In the genomic region with DNA sequence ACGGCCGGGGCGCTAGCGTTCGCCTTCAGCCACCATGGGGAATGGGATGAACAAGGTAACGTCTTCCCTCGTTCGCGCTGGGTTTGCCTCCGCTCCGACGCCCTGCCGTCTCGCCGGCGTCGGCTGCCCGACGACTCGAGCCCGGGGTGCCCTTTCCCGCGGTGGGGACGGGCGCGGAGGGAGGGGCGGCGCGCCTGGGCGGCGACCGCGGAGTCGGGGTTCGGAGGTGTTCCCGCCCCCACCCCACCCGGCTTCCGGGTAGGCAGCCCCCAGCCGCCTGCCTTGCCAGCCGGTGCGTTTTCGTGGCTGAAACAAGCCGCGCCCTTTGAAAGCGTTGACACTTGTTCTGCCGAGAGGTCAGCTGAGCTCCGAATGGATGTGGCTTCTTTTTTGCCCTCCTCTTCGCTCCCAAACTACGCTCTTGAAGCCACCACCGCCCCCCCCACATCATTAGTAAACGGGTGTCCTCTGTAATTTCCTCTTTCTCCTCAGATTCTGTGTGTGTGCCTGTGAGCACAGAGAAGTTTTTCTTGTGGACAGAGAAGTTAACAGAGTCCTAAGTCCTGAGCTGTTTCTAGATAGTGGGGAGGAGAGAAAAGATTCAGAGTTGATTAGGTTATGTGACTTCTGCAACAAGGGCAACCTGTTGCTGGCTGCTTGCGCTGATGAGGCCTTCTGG, we compare ENCODE assay signal across 1 cellular context.
TF ChIP-seq lines count a peak whose summit lies in the region.

No MANE protein-coding gene starts in this region.

TF ChIP-seq in HepG2, 621 proteins besides CTCF, POLR2A, EP300 and RAD21 (continued from another document and continues in another):
- TF ChIP-seq ZNF232 (CRISPR knock-in tag; IDR thresholded peaks at IDR 0.05; ENCODE audit: borderline replicate concordance) (peak; percentile 30; the same call in 1 of the 2 replicates), SIX1 (CRISPR knock-in tag; IDR thresholded peaks at IDR 0.05; ENCODE audit: borderline replicate concordance) (no peak), ZNF251 (CRISPR knock-in tag; IDR thresholded peaks at IDR 0.05) (no peak), BCL6 (CRISPR knock-in tag; IDR thresholded peaks at IDR 0.05) (0 out of 2 replicates have a peak, but pooled peaks have one; percentile 11), ZNF773 (CRISPR knock-in tag; IDR thresholded peaks at IDR 0.05; ENCODE audit: borderline replicate concordance) (0 out of 2 replicates have a peak, but pooled peaks have one; percentile 6), TMF1 (CRISPR knock-in tag; IDR thresholded peaks at IDR 0.05; ENCODE audit: low read depth) (no peak), NR1H2 (CRISPR knock-in tag; IDR thresholded peaks at IDR 0.05; ENCODE audit: borderline replicate concordance, low read depth) (no peak), ZSCAN31 (CRISPR knock-in tag; IDR thresholded peaks at IDR 0.05; ENCODE audit: low read depth) (peak; percentile 27; the same call in 1 of the 2 replicates), KDM5A (IDR thresholded peaks at IDR 0.05; ENCODE audit: borderline replicate concordance, low read length) (no peak), CBX1 (IDR thresholded peaks at IDR 0.05; ENCODE audit: low read depth) (no peak), CBFB (CRISPR knock-in tag; IDR thresholded peaks at IDR 0.05) (no peak), ZNF382 (CRISPR knock-in tag; IDR thresholded peaks at IDR 0.05; ENCODE audit: borderline replicate concordance) (no peak), ZNF761 (CRISPR knock-in tag; conservative IDR thresholded peaks at IDR 0.05) (no peak), ZNF263 (CRISPR knock-in tag; IDR thresholded peaks at IDR 0.05) (peak; percentile 14; the same call in 1 of the 2 replicates), ZC3H13 (CRISPR knock-in tag; IDR thresholded peaks at IDR 0.05) (peak; percentile 93; the same call in 1 of the 2 replicates), TP53 (CRISPR knock-in tag; conservative IDR thresholded peaks at IDR 0.05) (no peak), ZFP90 (CRISPR knock-in tag; IDR thresholded peaks at IDR 0.05; ENCODE audit: borderline replicate concordance) (peak; percentile 60; the same call in 1 of the 2 replicates), SYNCRIP (IDR thresholded peaks at IDR 0.05; ENCODE audit: insufficient read depth, low read depth, low read length) (no peak), ZNF776 (CRISPR knock-in tag; IDR thresholded peaks at IDR 0.05) (no peak; the same call in 1 of the 2 replicates), MTF1 (CRISPR knock-in tag; IDR thresholded peaks at IDR 0.05) (no peak), CHD4 (IDR thresholded peaks at IDR 0.05; ENCODE audit: borderline replicate concordance, low read length) (no peak), KMT2B (CRISPR knock-in tag; IDR thresholded peaks at IDR 0.05) (no peak; the same call in 1 of the 2 replicates), ETV5 (CRISPR knock-in tag; IDR thresholded peaks at IDR 0.05; ENCODE audit: borderline replicate concordance) (peak; percentile 61; the same call in 1 of the 2 replicates), RFXANK (CRISPR knock-in tag; IDR thresholded peaks at IDR 0.05) (no peak), MATR3 (CRISPR knock-in tag; IDR thresholded peaks at IDR 0.05) (no peak), ZNF33B (CRISPR knock-in tag; IDR thresholded peaks at IDR 0.05) (peak; percentile 90; the same call in 1 of the 2 replicates), ZSCAN25 (CRISPR knock-in tag; IDR thresholded peaks at IDR 0.05) (peak; percentile 90)
- TF ChIP-seq, protein P1, sequence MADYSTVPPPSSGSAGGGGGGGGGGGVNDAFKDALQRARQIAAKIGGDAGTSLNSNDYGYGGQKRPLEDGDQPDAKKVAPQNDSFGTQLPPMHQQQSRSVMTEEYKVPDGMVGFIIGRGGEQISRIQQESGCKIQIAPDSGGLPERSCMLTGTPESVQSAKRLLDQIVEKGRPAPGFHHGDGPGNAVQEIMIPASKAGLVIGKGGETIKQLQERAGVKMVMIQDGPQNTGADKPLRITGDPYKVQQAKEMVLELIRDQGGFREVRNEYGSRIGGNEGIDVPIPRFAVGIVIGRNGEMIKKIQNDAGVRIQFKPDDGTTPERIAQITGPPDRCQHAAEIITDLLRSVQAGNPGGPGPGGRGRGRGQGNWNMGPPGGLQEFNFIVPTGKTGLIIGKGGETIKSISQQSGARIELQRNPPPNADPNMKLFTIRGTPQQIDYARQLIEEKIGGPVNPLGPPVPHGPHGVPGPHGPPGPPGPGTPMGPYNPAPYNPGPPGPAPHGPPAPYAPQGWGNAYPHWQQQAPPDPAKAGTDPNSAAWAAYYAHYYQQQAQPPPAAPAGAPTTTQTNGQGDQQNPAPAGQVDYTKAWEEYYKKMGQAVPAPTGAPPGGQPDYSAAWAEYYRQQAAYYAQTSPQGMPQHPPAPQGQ (CRISPR knock-in tag; IDR thresholded peaks at IDR 0.05; ENCODE audit: borderline replicate concordance) = no peak
- TF ChIP-seq, protein P2, sequence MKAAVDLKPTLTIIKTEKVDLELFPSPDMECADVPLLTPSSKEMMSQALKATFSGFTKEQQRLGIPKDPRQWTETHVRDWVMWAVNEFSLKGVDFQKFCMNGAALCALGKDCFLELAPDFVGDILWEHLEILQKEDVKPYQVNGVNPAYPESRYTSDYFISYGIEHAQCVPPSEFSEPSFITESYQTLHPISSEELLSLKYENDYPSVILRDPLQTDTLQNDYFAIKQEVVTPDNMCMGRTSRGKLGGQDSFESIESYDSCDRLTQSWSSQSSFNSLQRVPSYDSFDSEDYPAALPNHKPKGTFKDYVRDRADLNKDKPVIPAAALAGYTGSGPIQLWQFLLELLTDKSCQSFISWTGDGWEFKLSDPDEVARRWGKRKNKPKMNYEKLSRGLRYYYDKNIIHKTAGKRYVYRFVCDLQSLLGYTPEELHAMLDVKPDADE (CRISPR knock-in tag; IDR thresholded peaks at IDR 0.05) = peak; percentile 86; the same call in 1 of the 2 replicates
- TF ChIP-seq, protein P3, sequence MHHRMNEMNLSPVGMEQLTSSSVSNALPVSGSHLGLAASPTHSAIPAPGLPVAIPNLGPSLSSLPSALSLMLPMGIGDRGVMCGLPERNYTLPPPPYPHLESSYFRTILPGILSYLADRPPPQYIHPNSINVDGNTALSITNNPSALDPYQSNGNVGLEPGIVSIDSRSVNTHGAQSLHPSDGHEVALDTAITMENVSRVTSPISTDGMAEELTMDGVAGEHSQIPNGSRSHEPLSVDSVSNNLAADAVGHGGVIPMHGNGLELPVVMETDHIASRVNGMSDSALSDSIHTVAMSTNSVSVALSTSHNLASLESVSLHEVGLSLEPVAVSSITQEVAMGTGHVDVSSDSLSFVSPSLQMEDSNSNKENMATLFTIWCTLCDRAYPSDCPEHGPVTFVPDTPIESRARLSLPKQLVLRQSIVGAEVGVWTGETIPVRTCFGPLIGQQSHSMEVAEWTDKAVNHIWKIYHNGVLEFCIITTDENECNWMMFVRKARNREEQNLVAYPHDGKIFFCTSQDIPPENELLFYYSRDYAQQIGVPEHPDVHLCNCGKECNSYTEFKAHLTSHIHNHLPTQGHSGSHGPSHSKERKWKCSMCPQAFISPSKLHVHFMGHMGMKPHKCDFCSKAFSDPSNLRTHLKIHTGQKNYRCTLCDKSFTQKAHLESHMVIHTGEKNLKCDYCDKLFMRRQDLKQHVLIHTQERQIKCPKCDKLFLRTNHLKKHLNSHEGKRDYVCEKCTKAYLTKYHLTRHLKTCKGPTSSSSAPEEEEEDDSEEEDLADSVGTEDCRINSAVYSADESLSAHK (CRISPR knock-in tag; IDR thresholded peaks at IDR 0.05; ENCODE audit: borderline replicate concordance) = no peak
- TF ChIP-seq, protein P4, sequence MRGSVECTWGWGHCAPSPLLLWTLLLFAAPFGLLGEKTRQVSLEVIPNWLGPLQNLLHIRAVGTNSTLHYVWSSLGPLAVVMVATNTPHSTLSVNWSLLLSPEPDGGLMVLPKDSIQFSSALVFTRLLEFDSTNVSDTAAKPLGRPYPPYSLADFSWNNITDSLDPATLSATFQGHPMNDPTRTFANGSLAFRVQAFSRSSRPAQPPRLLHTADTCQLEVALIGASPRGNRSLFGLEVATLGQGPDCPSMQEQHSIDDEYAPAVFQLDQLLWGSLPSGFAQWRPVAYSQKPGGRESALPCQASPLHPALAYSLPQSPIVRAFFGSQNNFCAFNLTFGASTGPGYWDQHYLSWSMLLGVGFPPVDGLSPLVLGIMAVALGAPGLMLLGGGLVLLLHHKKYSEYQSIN (CRISPR knock-in tag; IDR thresholded peaks at IDR 0.05; ENCODE audit: borderline replicate concordance) = no peak
- TF ChIP-seq, protein P5, sequence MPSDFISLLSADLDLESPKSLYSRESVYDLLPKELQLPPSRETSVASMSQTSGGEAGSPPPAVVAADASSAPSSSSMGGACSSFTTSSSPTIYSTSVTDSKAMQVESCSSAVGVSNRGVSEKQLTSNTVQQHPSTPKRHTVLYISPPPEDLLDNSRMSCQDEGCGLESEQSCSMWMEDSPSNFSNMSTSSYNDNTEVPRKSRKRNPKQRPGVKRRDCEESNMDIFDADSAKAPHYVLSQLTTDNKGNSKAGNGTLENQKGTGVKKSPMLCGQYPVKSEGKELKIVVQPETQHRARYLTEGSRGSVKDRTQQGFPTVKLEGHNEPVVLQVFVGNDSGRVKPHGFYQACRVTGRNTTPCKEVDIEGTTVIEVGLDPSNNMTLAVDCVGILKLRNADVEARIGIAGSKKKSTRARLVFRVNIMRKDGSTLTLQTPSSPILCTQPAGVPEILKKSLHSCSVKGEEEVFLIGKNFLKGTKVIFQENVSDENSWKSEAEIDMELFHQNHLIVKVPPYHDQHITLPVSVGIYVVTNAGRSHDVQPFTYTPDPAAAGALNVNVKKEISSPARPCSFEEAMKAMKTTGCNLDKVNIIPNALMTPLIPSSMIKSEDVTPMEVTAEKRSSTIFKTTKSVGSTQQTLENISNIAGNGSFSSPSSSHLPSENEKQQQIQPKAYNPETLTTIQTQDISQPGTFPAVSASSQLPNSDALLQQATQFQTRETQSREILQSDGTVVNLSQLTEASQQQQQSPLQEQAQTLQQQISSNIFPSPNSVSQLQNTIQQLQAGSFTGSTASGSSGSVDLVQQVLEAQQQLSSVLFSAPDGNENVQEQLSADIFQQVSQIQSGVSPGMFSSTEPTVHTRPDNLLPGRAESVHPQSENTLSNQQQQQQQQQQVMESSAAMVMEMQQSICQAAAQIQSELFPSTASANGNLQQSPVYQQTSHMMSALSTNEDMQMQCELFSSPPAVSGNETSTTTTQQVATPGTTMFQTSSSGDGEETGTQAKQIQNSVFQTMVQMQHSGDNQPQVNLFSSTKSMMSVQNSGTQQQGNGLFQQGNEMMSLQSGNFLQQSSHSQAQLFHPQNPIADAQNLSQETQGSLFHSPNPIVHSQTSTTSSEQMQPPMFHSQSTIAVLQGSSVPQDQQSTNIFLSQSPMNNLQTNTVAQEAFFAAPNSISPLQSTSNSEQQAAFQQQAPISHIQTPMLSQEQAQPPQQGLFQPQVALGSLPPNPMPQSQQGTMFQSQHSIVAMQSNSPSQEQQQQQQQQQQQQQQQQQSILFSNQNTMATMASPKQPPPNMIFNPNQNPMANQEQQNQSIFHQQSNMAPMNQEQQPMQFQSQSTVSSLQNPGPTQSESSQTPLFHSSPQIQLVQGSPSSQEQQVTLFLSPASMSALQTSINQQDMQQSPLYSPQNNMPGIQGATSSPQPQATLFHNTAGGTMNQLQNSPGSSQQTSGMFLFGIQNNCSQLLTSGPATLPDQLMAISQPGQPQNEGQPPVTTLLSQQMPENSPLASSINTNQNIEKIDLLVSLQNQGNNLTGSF (CRISPR knock-in tag; IDR thresholded peaks at IDR 0.05) = peak; percentile 17; the same call in 1 of the 2 replicates
- TF ChIP-seq, protein P6, sequence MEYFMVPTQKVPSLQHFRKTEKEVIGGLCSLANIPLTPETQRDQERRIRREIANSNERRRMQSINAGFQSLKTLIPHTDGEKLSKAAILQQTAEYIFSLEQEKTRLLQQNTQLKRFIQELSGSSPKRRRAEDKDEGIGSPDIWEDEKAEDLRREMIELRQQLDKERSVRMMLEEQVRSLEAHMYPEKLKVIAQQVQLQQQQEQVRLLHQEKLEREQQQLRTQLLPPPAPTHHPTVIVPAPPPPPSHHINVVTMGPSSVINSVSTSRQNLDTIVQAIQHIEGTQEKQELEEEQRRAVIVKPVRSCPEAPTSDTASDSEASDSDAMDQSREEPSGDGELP (IDR thresholded peaks at IDR 0.05; ENCODE audit: borderline replicate concordance, low read depth) = peak; percentile 63; the same call in 1 of the 2 replicates
- TF ChIP-seq, protein P7, sequence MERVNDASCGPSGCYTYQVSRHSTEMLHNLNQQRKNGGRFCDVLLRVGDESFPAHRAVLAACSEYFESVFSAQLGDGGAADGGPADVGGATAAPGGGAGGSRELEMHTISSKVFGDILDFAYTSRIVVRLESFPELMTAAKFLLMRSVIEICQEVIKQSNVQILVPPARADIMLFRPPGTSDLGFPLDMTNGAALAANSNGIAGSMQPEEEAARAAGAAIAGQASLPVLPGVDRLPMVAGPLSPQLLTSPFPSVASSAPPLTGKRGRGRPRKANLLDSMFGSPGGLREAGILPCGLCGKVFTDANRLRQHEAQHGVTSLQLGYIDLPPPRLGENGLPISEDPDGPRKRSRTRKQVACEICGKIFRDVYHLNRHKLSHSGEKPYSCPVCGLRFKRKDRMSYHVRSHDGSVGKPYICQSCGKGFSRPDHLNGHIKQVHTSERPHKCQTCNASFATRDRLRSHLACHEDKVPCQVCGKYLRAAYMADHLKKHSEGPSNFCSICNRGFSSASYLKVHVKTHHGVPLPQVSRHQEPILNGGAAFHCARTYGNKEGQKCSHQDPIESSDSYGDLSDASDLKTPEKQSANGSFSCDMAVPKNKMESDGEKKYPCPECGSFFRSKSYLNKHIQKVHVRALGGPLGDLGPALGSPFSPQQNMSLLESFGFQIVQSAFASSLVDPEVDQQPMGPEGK (CRISPR knock-in tag; IDR thresholded peaks at IDR 0.05) = peak; percentile 76
- TF ChIP-seq, protein P8, sequence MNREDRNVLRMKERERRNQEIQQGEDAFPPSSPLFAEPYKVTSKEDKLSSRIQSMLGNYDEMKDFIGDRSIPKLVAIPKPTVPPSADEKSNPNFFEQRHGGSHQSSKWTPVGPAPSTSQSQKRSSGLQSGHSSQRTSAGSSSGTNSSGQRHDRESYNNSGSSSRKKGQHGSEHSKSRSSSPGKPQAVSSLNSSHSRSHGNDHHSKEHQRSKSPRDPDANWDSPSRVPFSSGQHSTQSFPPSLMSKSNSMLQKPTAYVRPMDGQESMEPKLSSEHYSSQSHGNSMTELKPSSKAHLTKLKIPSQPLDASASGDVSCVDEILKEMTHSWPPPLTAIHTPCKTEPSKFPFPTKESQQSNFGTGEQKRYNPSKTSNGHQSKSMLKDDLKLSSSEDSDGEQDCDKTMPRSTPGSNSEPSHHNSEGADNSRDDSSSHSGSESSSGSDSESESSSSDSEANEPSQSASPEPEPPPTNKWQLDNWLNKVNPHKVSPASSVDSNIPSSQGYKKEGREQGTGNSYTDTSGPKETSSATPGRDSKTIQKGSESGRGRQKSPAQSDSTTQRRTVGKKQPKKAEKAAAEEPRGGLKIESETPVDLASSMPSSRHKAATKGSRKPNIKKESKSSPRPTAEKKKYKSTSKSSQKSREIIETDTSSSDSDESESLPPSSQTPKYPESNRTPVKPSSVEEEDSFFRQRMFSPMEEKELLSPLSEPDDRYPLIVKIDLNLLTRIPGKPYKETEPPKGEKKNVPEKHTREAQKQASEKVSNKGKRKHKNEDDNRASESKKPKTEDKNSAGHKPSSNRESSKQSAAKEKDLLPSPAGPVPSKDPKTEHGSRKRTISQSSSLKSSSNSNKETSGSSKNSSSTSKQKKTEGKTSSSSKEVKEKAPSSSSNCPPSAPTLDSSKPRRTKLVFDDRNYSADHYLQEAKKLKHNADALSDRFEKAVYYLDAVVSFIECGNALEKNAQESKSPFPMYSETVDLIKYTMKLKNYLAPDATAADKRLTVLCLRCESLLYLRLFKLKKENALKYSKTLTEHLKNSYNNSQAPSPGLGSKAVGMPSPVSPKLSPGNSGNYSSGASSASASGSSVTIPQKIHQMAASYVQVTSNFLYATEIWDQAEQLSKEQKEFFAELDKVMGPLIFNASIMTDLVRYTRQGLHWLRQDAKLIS (CRISPR knock-in tag; IDR thresholded peaks at IDR 0.05) = 0 out of 2 replicates have a peak, but pooled peaks have one; percentile 68
- TF ChIP-seq, protein P9, sequence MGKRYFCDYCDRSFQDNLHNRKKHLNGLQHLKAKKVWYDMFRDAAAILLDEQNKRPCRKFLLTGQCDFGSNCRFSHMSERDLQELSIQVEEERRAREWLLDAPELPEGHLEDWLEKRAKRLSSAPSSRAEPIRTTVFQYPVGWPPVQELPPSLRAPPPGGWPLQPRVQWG (CRISPR knock-in tag; IDR thresholded peaks at IDR 0.05; ENCODE audit: borderline replicate concordance, low read depth) = no peak
